Comparison of ENCODE assay signal across 8 cellular contexts in genomic region chr3:18389108-18389733, GRCh38. TPM values are rescaled to one million over a fixed set of nuclear protein-coding genes. Genes with fewer than 3 reads are reported as not detected.
A peak's percentile ranks its signal among the peaks of the same experiment; 100 is the strongest.
DNase-seq lines count a peak whose midpoint lies in the region; ATAC-seq, FAIRE-seq and TF ChIP-seq lines count a peak whose summit lies in the region.

No MANE protein-coding gene starts in this region.

- H3K4me3 Mint-ChIP-seq in astrocyte (ENCODE audit: unreplicated experiment) = no peak overlapping the region

- H3K4me1 Mint-ChIP-seq in astrocyte (ENCODE audit: low read depth, unreplicated experiment) = no peaks in the 10 kb centered on the region

- H3K4me2 ChIP-seq in astrocyte (ENCODE audit: low read length) = no peak overlapping the region

- no peak overlapping the region for H3K9ac ChIP-seq in astrocyte (ENCODE audit: low read length)

- H3K4me1 ChIP-seq in heart left ventricle = peaks cover 0 to 8% (median 0%) of the 10 kb centered on the region in 12 donors
- H3K4me1 ChIP-seq in astrocyte (ENCODE audit: insufficient read depth, low read length) = no peaks in the 10 kb centered on the region
- H3K4me1 ChIP-seq in lower lobe of right lung = no peaks in the 10 kb centered on the region

- peaks cover 0 to 49% (median 27%) of the 10 kb centered on the region in 9 donors for H3K36me3 ChIP-seq in heart left ventricle
- H3K36me3 ChIP-seq in astrocyte (ENCODE audit: insufficient read depth, low read length) = no peaks in the 10 kb centered on the region
- peaks cover 29% of the 10 kb centered on the region for H3K36me3 ChIP-seq in lower lobe of right lung

- no peaks in the 10 kb centered on the region for H4K20me1 ChIP-seq in astrocyte (ENCODE audit: insufficient read depth, low read length)

- H3K9me3 Mint-ChIP-seq in astrocyte (ENCODE audit: unreplicated experiment) = no peaks in the 10 kb centered on the region

- ATAC-seq in heart left ventricle = no peak
- ATAC-seq in left ventricle myocardium superior = no peak
- no peak for ATAC-seq in lower lobe of right lung
- no peak for ATAC-seq in HG02870 (IDR thresholded peaks at IDR 0.05; ENCODE audit: unreplicated experiment)
- no peak for ATAC-seq in GM18502 (IDR thresholded peaks at IDR 0.05; ENCODE audit: poor library complexity, unreplicated experiment)

- peaks cover 1% of the 10 kb centered on the region for H3K36me3 Mint-ChIP-seq in astrocyte (ENCODE audit: low read depth, unreplicated experiment)

- WGBS in heart left ventricle, 4 donors = 47 to 57% (median 53%) methylated on average over 2 of the region's 2 CpGs

- H3K27ac Mint-ChIP-seq in astrocyte (ENCODE audit: unreplicated experiment) = no peak overlapping the region

- H3K27me3 Mint-ChIP-seq in astrocyte (ENCODE audit: low read depth, unreplicated experiment) = no peaks in the 10 kb centered on the region

- no peaks in the 10 kb centered on the region for H3K9me3 ChIP-seq in heart left ventricle
- H3K9me3 ChIP-seq in astrocyte (ENCODE audit: insufficient read depth, low read depth, low read length) = no peaks in the 10 kb centered on the region
- H3K9me3 ChIP-seq in lower lobe of right lung = no peaks in the 10 kb centered on the region

- TF ChIP-seq CTCF in heart left ventricle (IDR thresholded peaks at IDR 0.05) (peak; percentile 34 to 74 (median 58)), NB4 (IDR thresholded peaks at IDR 0.05; ENCODE audit: low read depth, low read length) (peak; percentile 50), astrocyte (IDR thresholded peaks at IDR 0.05; ENCODE audit: insufficient read depth, low read depth, low read length) (peak; percentile 65), lower lobe of right lung (IDR thresholded peaks at IDR 0.05) (peak; percentile 63)

- H3K27ac ChIP-seq in heart left ventricle (no peak overlapping the region), astrocyte (ENCODE audit: low read depth, low read length) (no peak overlapping the region), lower lobe of right lung (no peak overlapping the region)

- H3K4me3 ChIP-seq in heart left ventricle = no peak overlapping the region
- no peak overlapping the region for H3K4me3 ChIP-seq in NB4 (ENCODE audit: low read depth, low read length)
- no peak overlapping the region for H3K4me3 ChIP-seq in astrocyte (ENCODE audit: insufficient read depth, low read depth, low read length)
- H3K4me3 ChIP-seq in lower lobe of right lung = no peak overlapping the region

- FAIRE-seq in astrocyte (lab: Jason Lieb, UNC) = no peak

- H3K27me3 ChIP-seq in heart left ventricle (no peaks in the 10 kb centered on the region), astrocyte (ENCODE audit: insufficient read depth, low read length) (no peaks in the 10 kb centered on the region), lower lobe of right lung (ENCODE audit: low read depth) (no peaks in the 10 kb centered on the region)

- DNase-seq in heart left ventricle = no peak
- DNase-seq in left ventricle myocardium superior = no peak
- DNase-seq in NB4 (ENCODE audit: low read depth) = peak; percentile 38
- no peak for DNase-seq in astrocyte (ENCODE audit: low read depth)
- DNase-seq in lower lobe of right lung = no peak
- no peak for DNase-seq in cerebellar nuclear complex (lab: John Stamatoyannopoulos, UW)

- no peak for TF ChIP-seq POLR2A in heart left ventricle (IDR thresholded peaks at IDR 0.05)
- TF ChIP-seq POLR2A in NB4 (IDR thresholded peaks at IDR 0.05; ENCODE audit: extremely low read depth, insufficient read length) = no peak

- no peak overlapping the region for H2AFZ ChIP-seq in astrocyte (ENCODE audit: low read depth, low read length)

- intact Hi-C loops in heart left ventricle (cut with DNase I) (no loop called here), left ventricle myocardium superior (cut with micrococcal nuclease) (no loop called here), lower lobe of right lung (cut with DNase I) (no loop called here)

- no peaks in the 10 kb centered on the region for H3K79me2 ChIP-seq in astrocyte (ENCODE audit: insufficient read depth, low read length)

RNA-seq across cellular contexts. Expression of gene SATB1, which starts 35.9 kb away (rescaled TPM):
- total RNA-seq in heart left ventricle = 10 to 100 TPM; 38.2 to 63.4 (median 41.3) TPM
- 10 to 100 TPM; 16.5 to 17.7 TPM for polyA plus RNA-seq in heart left ventricle
- total RNA-seq in left ventricle myocardium superior = 46.1 TPM
- total RNA-seq in astrocyte = 17.7 and 18.0 TPM in 2 replicates
- total RNA-seq in lower lobe of right lung = 30.2 TPM
